ENCODE assay signal across 21 cellular contexts in the genomic region with DNA sequence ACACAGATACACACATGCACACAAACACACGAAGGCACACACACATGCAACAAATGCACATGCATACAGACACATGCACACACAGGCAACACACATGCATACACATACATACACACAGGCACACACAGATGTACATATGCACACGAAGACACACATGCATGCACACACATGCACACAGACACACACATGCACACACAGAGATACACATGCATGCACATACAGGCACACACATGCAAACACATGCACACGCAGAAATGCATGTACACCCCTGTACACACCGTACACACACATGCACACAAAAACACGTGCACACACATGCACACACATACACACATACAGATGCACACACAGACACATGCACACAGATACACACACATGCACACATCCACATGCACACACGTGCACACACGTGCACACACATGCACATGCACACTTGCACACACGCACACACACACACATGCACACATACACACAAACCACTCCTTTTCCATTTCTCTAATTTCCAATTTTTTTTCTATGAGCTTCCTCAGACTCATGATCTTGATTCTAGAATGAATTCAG.
"Had no signal": no experiment of that assay in that cellular context is flagged by ENCODE, and none has a peak within 500 bp of the region (broad histone marks: within the 10 kb centered on the region; RNA-seq: fewer than 3 reads in every experiment).

No MANE protein-coding gene starts in this region.

- H3K4me1 ChIP-seq: suprapubic skin, thyroid gland, upper lobe of left lung had no signal

- H3K9me3 Mint-ChIP-seq: naive thymus-derived CD8-positive, alpha-beta T cell had no signal

- H3K27ac ChIP-seq: dorsolateral prefrontal cortex, heart left ventricle, ovary, suprapubic skin, thyroid gland, upper lobe of left lung had no signal

- H3K27me3 ChIP-seq: dorsolateral prefrontal cortex, heart left ventricle, ovary, suprapubic skin, thyroid gland, upper lobe of left lung had no signal

- ATAC-seq: esophagus mucosa; left colon; left ventricle myocardium superior; mucosa of descending colon; naive thymus-derived CD8-positive, alpha-beta T cell; right cardiac atrium; stimulated activated naive CD8-positive, alpha-beta T cell treated with anti-CD3 and anti-CD28 coated beads, Interleukin-15, Interleukin-2, amounts not matched to agents 100 U/mL and 50 U/mL, for 24 hours had no signal

- DNase-seq: cortex of kidney; dorsolateral prefrontal cortex; effector CD8-positive, alpha-beta T cell; heart left ventricle; hippocampal formation; left colon; left ventricle myocardium superior; mucosa of descending colon; naive thymus-derived CD8-positive, alpha-beta T cell; ovary; right cardiac atrium; stimulated activated CD4-positive, alpha-beta T cell treated with anti-CD3 and anti-CD28 coated beads, Interleukin-2, amount 100 ng/mL, for 48 hours; stimulated activated naive CD8-positive, alpha-beta T cell treated with anti-CD3 and anti-CD28 coated beads, Interleukin-15, Interleukin-2, amounts not matched to agents 100 U/mL and 50 U/mL, for 24 hours; thyroid gland had no signal

- FAIRE-seq: endometrium, frontal cortex had no signal

- H3K27ac Mint-ChIP-seq: naive thymus-derived CD8-positive, alpha-beta T cell had no signal

- H3K36me3 ChIP-seq: heart left ventricle, ovary, suprapubic skin, thyroid gland, upper lobe of left lung had no signal

- H3K4me3 Mint-ChIP-seq: naive thymus-derived CD8-positive, alpha-beta T cell had no signal

- H3K36me3 Mint-ChIP-seq: naive thymus-derived CD8-positive, alpha-beta T cell had no signal

- H3K4me2 ChIP-seq: smooth muscle cell had no signal

- H3K9me3 ChIP-seq: heart left ventricle, mucosa of descending colon, ovary, suprapubic skin, thyroid gland, upper lobe of left lung had no signal

- H3K4me3 ChIP-seq: dorsolateral prefrontal cortex, heart left ventricle, lung, mucosa of descending colon, ovary, smooth muscle cell, suprapubic skin, thyroid gland, upper lobe of left lung had no signal
